11 cellular contexts compared by ENCODE assay signal in the genomic region with DNA sequence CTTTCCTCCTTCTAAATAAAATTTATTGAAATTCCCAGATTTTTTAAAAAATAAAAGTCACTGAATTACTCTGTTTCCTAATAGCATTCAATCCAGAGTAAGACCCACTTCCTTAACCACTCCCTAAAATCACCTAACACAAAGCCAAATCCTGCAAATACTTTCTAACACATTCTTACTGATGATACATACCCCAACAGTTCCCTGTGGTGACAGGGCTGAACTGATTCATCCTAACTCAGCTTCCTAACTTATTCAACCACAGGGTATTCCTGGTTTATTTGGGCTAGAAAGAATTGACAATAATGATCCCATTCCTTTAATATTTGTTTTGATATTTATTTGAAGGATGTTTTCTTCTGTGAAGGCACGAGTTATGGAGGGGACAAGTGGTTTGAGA. TPM values are rescaled to one million over a fixed set of nuclear protein-coding genes. Genes with fewer than 3 reads are reported as not detected.
DNase-seq lines count a peak whose midpoint lies in the region; ATAC-seq lines count a peak whose summit lies in the region.
"Had no signal": no experiment of that assay in that cellular context is flagged by ENCODE, and none has a peak within 500 bp of the region (broad histone marks: within the 10 kb centered on the region; RNA-seq: fewer than 3 reads in every experiment).

No MANE protein-coding gene starts in this region.

- no peak overlapping the region for H3K9ac ChIP-seq in endocrine pancreas (ENCODE audit: control insufficient read depth, insufficient read depth, low read length)

- 78% methylated on average over 1 of the region's 1 CpG for WGBS in right cardiac atrium
- WGBS in aorta, 2 donors: 70 to 75% methylated on average over 1 of the region's 1 CpG

- intact Hi-C loops in right cardiac atrium (cut with DNase I) (no loop called here), Right ventricle myocardium superior (cut with DNase I) (no loop called here), aorta (cut with DNase I) (loop anchor here in 1 of 2 donors (10.0 kb wide), 1 partner anchor 51 kb away; no protein-coding TSS in a partner anchor)

- H3K27me3 ChIP-seq in right cardiac atrium (ENCODE audit: control insufficient read depth, insufficient read depth) (no peaks in the 10 kb centered on the region), endocrine pancreas (ENCODE audit: control insufficient read depth, insufficient read depth, low read length) (no peaks in the 10 kb centered on the region), aorta (ENCODE audit: control insufficient read depth in 1 of 2, insufficient read depth in 2 of 2, low read length in 1 of 2) (no peaks in the 10 kb centered on the region)

- H3K36me3 ChIP-seq in endocrine pancreas (ENCODE audit: control insufficient read depth, insufficient read depth, low read length) (no peaks in the 10 kb centered on the region), aorta (ENCODE audit: control insufficient read depth in 1 of 2, insufficient read depth in 2 of 2, low read length in 1 of 2) (peaks cover 3 to 6% of the 10 kb centered on the region in 2 donors)
- H3K36me3 ChIP-seq: prostate gland had no signal

- H3K9me3 ChIP-seq in right cardiac atrium (ENCODE audit: control insufficient read depth, low read length): peaks cover 9% of the 10 kb centered on the region
- H3K9me3 ChIP-seq in endocrine pancreas (ENCODE audit: control insufficient read depth, low read length): peaks cover 17% of the 10 kb centered on the region
- peaks cover 15% of the 10 kb centered on the region for H3K9me3 ChIP-seq in aorta (ENCODE audit: control insufficient read depth, low read length)
- H3K9me3 ChIP-seq: prostate gland had no signal

- H3K27ac ChIP-seq in right cardiac atrium (ENCODE audit: low read length): no peak overlapping the region
- H3K27ac ChIP-seq in aorta (ENCODE audit: low read depth in 1 of 2, low read length in 2 of 2): no peak overlapping the region

- H3K4me3 ChIP-seq in right cardiac atrium (ENCODE audit: low read length) (peak overlapping the region; percentile 90), endocrine pancreas (ENCODE audit: control insufficient read depth, insufficient read depth, low read length) (peak overlapping the region; percentile 67), aorta (ENCODE audit: low read length in 2 of 2) (peak overlapping the region; percentile 36 to 72)

- ATAC-seq in right cardiac atrium: no peak
- no peak for ATAC-seq in Right ventricle myocardium superior (ENCODE audit: poor library complexity)
- no peak for ATAC-seq in aorta (ENCODE audit: low FRiP score)
- ATAC-seq in GM21619 (IDR thresholded peaks at IDR 0.05; ENCODE audit: unreplicated experiment): no peak
- no peak for ATAC-seq in GM21423 (IDR thresholded peaks at IDR 0.05; ENCODE audit: unreplicated experiment)

- H3K4me1 ChIP-seq in right cardiac atrium (ENCODE audit: control insufficient read depth, insufficient read depth, low read length) (no peaks in the 10 kb centered on the region), endocrine pancreas (ENCODE audit: control insufficient read depth, insufficient read depth, low read length) (no peaks in the 10 kb centered on the region), aorta (ENCODE audit: control insufficient read depth in 1 of 2, insufficient read depth in 2 of 2, low read length in 2 of 2) (no peaks in the 10 kb centered on the region)
- H3K4me1 ChIP-seq: prostate gland had no signal

- DNase-seq in right cardiac atrium (no peak), Right ventricle myocardium superior (no peak), non-pigmented ciliary epithelial cell (ENCODE audit: low read depth) (peak; percentile 20), aorta (no peak), putamen (ENCODE audit: low spot score) (no peak)
- DNase-seq: activated CD4-positive, alpha-beta T cell treated with anti-CD3 and anti-CD28 coated beads, Interleukin-2, amount 50 U/mL, for 1 hour; trophoblast cell had no signal

RNA-seq across cellular contexts. Expression of a gene that starts 40.7 kb away (rescaled TPM):
- total RNA-seq in right cardiac atrium: 1 to 10 TPM; 1.4 to 2.5 (median 1.6) TPM
- 1.6 TPM for polyA plus RNA-seq in right cardiac atrium
- total RNA-seq in Right ventricle myocardium superior: 0.54 TPM
- 1 to 10 TPM; 6.0 to 6.6 TPM for total RNA-seq in aorta
- polyA plus RNA-seq in aorta: 10 to 100 TPM in 1 of 2 donors, 1 to 10 TPM in 1; 4.0 to 10.9 TPM
